In the genomic region with DNA sequence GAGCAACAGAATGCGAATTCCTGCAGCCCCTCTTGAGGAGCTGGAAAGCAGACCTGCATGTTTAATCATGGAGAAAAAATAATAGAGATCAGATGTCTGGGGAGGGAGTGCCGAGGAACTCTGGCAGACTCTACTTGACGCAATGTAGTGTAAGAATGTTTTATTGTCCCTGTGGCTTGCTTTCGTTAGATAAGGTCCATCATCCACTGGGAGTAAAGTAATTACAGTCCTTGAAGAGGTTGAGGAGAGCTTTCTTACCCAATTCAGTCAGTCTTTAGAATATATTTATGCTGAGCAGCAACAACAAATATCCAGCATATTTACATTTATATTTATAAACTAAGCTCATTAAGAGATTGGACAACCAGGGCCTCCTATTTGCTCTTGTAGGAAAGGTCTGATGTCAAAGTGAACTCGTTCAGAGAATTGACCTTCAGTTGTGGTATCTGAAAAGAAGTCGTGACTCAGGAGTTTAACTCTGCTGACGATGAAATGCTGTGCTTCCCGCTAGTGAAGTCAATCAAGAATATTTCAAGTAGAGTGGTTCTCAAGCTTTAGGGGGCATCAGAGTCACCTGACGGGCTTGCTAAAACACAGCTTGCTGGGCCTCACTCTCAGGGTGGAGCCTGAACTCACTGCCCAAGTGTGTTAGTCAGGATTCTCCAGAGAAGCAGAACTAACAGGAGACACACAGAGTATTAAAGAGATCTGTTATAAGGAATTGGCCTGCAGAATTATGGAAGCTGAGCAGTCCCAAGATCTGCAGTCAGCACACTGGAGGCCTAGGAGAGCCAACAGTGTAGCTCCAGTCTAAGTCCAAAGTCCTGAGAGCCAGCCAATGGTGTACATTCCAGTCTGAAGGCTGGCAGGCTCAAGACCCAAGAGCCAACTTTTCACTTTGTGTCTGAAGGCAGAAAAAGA, we compare ENCODE assay signal across 14 cellular contexts.
DNase-seq lines count a peak whose midpoint lies in the region; ATAC-seq and TF ChIP-seq lines count a peak whose summit lies in the region.
"Had no signal": no experiment of that assay in that cellular context is flagged by ENCODE, and none has a peak within 500 bp of the region (broad histone marks: within the 10 kb centered on the region; RNA-seq: fewer than 3 reads in every experiment).

No MANE protein-coding gene starts in this region.

- no peaks in the 10 kb centered on the region for H3K79me2 ChIP-seq in smooth muscle cell (ENCODE audit: low read depth)

- peak overlapping the region; percentile 5 for H3K9ac ChIP-seq in smooth muscle cell (ENCODE audit: low read depth)

- peak overlapping the region; percentile 22 for H3K4me2 ChIP-seq in smooth muscle cell

- TF ChIP-seq CTCF in smooth muscle cell (IDR thresholded peaks at IDR 0.05; ENCODE audit: borderline replicate concordance, insufficient read depth, poor library complexity, severe bottlenecking): no peak

- no peak for TF ChIP-seq POLR2A in GM18505 (IDR thresholded peaks at IDR 0.05; ENCODE audit: borderline replicate concordance, extremely low read depth, insufficient read depth, insufficient read length)

- WGBS in right cardiac atrium: 65% methylated on average over 9 of the region's 9 CpGs
- 37% methylated on average over 9 of the region's 9 CpGs for WGBS in smooth muscle cell (ENCODE audit: low lambda C conversion rate)

- H3F3A ChIP-seq in smooth muscle cell (ENCODE audit: low read depth): peaks cover 4% of the 10 kb centered on the region

- peak overlapping the region; percentile 12 for H2AFZ ChIP-seq in smooth muscle cell (ENCODE audit: low read depth)

- no peaks in the 10 kb centered on the region for H4K20me1 ChIP-seq in smooth muscle cell (ENCODE audit: low read depth)

- ATAC-seq in right cardiac atrium: peak; percentile 79 to 81
- no peak for ATAC-seq in GM18505 (IDR thresholded peaks at IDR 0.05; ENCODE audit: unreplicated experiment)
- ATAC-seq in GM19351 (IDR thresholded peaks at IDR 0.05; ENCODE audit: unreplicated experiment): no peak
- ATAC-seq: stimulated activated naive CD8-positive, alpha-beta T cell treated with anti-CD3 and anti-CD28 coated beads, Interleukin-15, amount 100 ng/mL, for 72 hours had no signal

- H3K4me1 ChIP-seq in right cardiac atrium (ENCODE audit: control insufficient read depth, insufficient read depth, low read length) (no peaks in the 10 kb centered on the region), smooth muscle cell (ENCODE audit: low read depth) (peaks cover 10% of the 10 kb centered on the region)
- H3K4me1 ChIP-seq: ascending aorta had no signal

- H3K4me3 ChIP-seq in right cardiac atrium (ENCODE audit: low read length) (no peak overlapping the region), smooth muscle cell (no peak overlapping the region)
- H3K4me3 ChIP-seq: ascending aorta, SJCRH30 had no signal

- DNase-seq in H4 (ENCODE audit: low spot score): peak; percentile 85
- DNase-seq in astrocyte of the hippocampus (ENCODE audit: low read depth, low spot score): peak; percentile 64
- DNase-seq in right cardiac atrium: peak in 2 of 3 donors; percentile 38 to 64
- DNase-seq in smooth muscle cell (lab: John Stamatoyannopoulos, UW; ENCODE audit: unreplicated experiment): no peak
- no peak for DNase-seq in kidney glomerular epithelial cell (lab: John Stamatoyannopoulos, UW)
- no peak for DNase-seq in NCI-H82 (lab: John Stamatoyannopoulos, UW)
- DNase-seq: activated T-cell treated with anti-CD3 and anti-CD28 coated beads, Interleukin-2, amount 50 U/mL, for 24 hours; DMS53; NCI-H524; SJCRH30; stimulated activated naive CD8-positive, alpha-beta T cell treated with anti-CD3 and anti-CD28 coated beads, Interleukin-15, amount 100 ng/mL, for 72 hours had no signal

- H3K36me3 ChIP-seq in smooth muscle cell (ENCODE audit: low read depth): no peaks in the 10 kb centered on the region
- H3K36me3 ChIP-seq: ascending aorta, SJCRH30 had no signal

- intact Hi-C loops in right cardiac atrium (cut with DNase I): no loop called here

- H3K27me3 ChIP-seq in right cardiac atrium (ENCODE audit: control insufficient read depth, insufficient read depth): no peaks in the 10 kb centered on the region
- H3K27me3 ChIP-seq in smooth muscle cell (ENCODE audit: low read depth): no peaks in the 10 kb centered on the region
- H3K27me3 ChIP-seq: ascending aorta, SJCRH30 had no signal

- H3K9me3 ChIP-seq in right cardiac atrium (ENCODE audit: control insufficient read depth, low read length) (no peaks in the 10 kb centered on the region), smooth muscle cell (replicated peaks; ENCODE audit: low read depth) (no peaks in the 10 kb centered on the region)
- H3K9me3 ChIP-seq: ascending aorta, SJCRH30 had no signal

- H3K27ac ChIP-seq in right cardiac atrium (ENCODE audit: low read length) (peak overlapping the region; percentile 30), smooth muscle cell (ENCODE audit: low read depth) (peak overlapping the region; percentile 72)
- H3K27ac ChIP-seq: ascending aorta, SJCRH30 had no signal

Comparison
In these comparisons a context has a peak if more than half of its experiments do, and no peak if none do; other contexts are left out.
1. DNase-seq: peak in H4 (single experiment), astrocyte of the hippocampus (single experiment) and right cardiac atrium (2 of 3); none in smooth muscle cell (single experiment), kidney glomerular epithelial cell (single experiment) and NCI-H82 (single experiment).
2. ATAC-seq: peak in right cardiac atrium (2 of 2); none in GM18505 (single experiment) and GM19351 (single experiment).